Comparison of ENCODE assay signal across 10 cellular contexts in the genomic region with DNA sequence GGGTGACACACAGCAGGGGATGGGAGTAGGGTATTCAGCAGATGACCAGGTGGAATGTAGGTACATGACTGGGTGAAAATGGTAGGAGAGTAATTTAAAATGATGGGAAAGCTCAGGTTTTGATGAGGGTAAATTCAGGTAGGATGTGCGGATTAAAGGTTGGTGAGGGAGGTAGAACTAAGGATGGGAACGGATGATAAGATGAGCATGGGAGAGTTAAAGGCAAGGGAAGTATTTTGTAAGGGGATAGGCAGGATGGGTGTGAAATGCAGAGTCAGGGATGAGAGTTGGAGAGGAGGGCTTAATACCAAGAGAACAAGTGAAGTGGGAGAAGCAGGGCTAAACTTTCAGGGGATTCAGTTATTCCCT. TPM values are rescaled to one million over a fixed set of nuclear protein-coding genes. Genes with fewer than 3 reads are reported as not detected.
DNase-seq lines count a peak whose midpoint lies in the region; ATAC-seq and TF ChIP-seq lines count a peak whose summit lies in the region.
"Had no signal": no experiment of that assay in that cellular context is flagged by ENCODE, and none has a peak within 500 bp of the region (broad histone marks: within the 10 kb centered on the region; RNA-seq: fewer than 3 reads in every experiment).

No MANE protein-coding gene starts in this region.

- TF ChIP-seq POLR2A in transverse colon (IDR thresholded peaks at IDR 0.05), result no peak

- DNase-seq in activated naive CD4-positive, alpha-beta T cell (lab: John Stamatoyannopoulos, UW), result no peak
- no peak for DNase-seq in astrocyte of the cerebellum (ENCODE audit: low read depth)
- DNase-seq in lung (ENCODE audit: low spot score), result no peak
- no peak for DNase-seq in transverse colon
- no peak for DNase-seq in NCI-H2171 (lab: John Stamatoyannopoulos, UW)
- no peak for DNase-seq in stimulated activated CD4-positive, alpha-beta T cell treated with anti-CD3 and anti-CD28 coated beads, Interleukin-2, amount 100 ng/mL, for 48 hours
- DNase-seq in HuH-7.5 (ENCODE audit: low spot score), result no peak
- DNase-seq: T-helper 17 cell had no signal

- H3K27me3 ChIP-seq in lung (ENCODE audit: control insufficient read depth, insufficient read depth) (no peaks in the 10 kb centered on the region), transverse colon (no peaks in the 10 kb centered on the region)

- H3K27ac ChIP-seq in lung (ENCODE audit: low read depth in 1 of 2, low read length in 1 of 2) (peak overlapping the region; percentile 72 to 95), transverse colon (peak overlapping the region; percentile 94 to 98 (median 97))

- H3K4me1 Mint-ChIP-seq in activated naive CD4-positive, alpha-beta T cell treated with anti-CD3 and anti-CD28 coated beads, Interleukin-2, amount 50 U/mL, for 24 hours, result peaks cover 22% of the 10 kb centered on the region

- H3K36me3 ChIP-seq in lung (ENCODE audit: control insufficient read depth in 2 of 2, insufficient read depth in 2 of 2, low read length in 2 of 2) (peaks cover 4 to 7% of the 10 kb centered on the region in 2 donors), transverse colon (peaks cover 0 to 11% (median 4%) of the 10 kb centered on the region in 4 donors)

- H3K4me3 ChIP-seq in astrocyte of the cerebellum (ENCODE audit: low read depth, low read length), result peak overlapping the region; percentile 88
- H3K4me3 ChIP-seq in lung, result peak overlapping the region; percentile 74
- peak overlapping the region in 3 of 4 donors; percentile 74 to 87 (median 83) for H3K4me3 ChIP-seq in transverse colon

- no peak overlapping the region for H3K4me3 Mint-ChIP-seq in activated naive CD4-positive, alpha-beta T cell treated with anti-CD3 and anti-CD28 coated beads, Interleukin-2, amount 50 U/mL, for 24 hours
- H3K4me3 Mint-ChIP-seq: dendritic cell treated with granulocyte-macrophage colony-stimulating factor and Interleukin-4, amounts not matched to agents 40 ng/mL and 50 ng/mL, for 4 days had no signal

- ATAC-seq in lung (ENCODE audit: insufficient read depth, low FRiP score), result no peak
- ATAC-seq: T-helper 17 cell had no signal

- no peaks in the 10 kb centered on the region for H3K9me3 Mint-ChIP-seq in activated naive CD4-positive, alpha-beta T cell treated with anti-CD3 and anti-CD28 coated beads, Interleukin-2, amount 50 U/mL, for 24 hours
- H3K9me3 Mint-ChIP-seq: dendritic cell treated with granulocyte-macrophage colony-stimulating factor and Interleukin-4, amounts not matched to agents 40 ng/mL and 50 ng/mL, for 4 days had no signal

- no peaks in the 10 kb centered on the region for H3K27me3 Mint-ChIP-seq in activated naive CD4-positive, alpha-beta T cell treated with anti-CD3 and anti-CD28 coated beads, Interleukin-2, amount 50 U/mL, for 24 hours
- H3K27me3 Mint-ChIP-seq: dendritic cell treated with granulocyte-macrophage colony-stimulating factor and Interleukin-4, amounts not matched to agents 40 ng/mL and 50 ng/mL, for 4 days; T-helper 17 cell had no signal

- H3K36me3 Mint-ChIP-seq in activated naive CD4-positive, alpha-beta T cell treated with anti-CD3 and anti-CD28 coated beads, Interleukin-2, amount 50 U/mL, for 24 hours, result peaks cover 4% of the 10 kb centered on the region

- H3K9me3 ChIP-seq in lung (ENCODE audit: control insufficient read depth in 2 of 2, insufficient read depth in 1 of 2, low read length in 1 of 2), result no peaks in the 10 kb centered on the region
- H3K9me3 ChIP-seq in transverse colon, result no peaks in the 10 kb centered on the region

- TF ChIP-seq CTCF in astrocyte of the cerebellum (IDR thresholded peaks at IDR 0.05; ENCODE audit: low read depth, low read length, missing control alignments) (no peak), lung (IDR thresholded peaks at IDR 0.05; ENCODE audit: control extremely low read depth, extremely low read depth) (no peak), transverse colon (IDR thresholded peaks at IDR 0.05) (no peak)

- peaks cover 14 to 26% of the 10 kb centered on the region in 2 donors for H3K4me1 ChIP-seq in lung (ENCODE audit: control insufficient read depth in 2 of 2, insufficient read depth in 2 of 2, low read length in 2 of 2)
- H3K4me1 ChIP-seq in transverse colon, result peaks cover 47 to 79% (median 71%) of the 10 kb centered on the region in 4 donors

- H3K27ac Mint-ChIP-seq in activated naive CD4-positive, alpha-beta T cell treated with anti-CD3 and anti-CD28 coated beads, Interleukin-2, amount 50 U/mL, for 24 hours, result peak overlapping the region; percentile 6
- H3K27ac Mint-ChIP-seq: dendritic cell treated with granulocyte-macrophage colony-stimulating factor and Interleukin-4, amounts not matched to agents 40 ng/mL and 50 ng/mL, for 4 days; T-helper 17 cell had no signal

- no peak for TF ChIP-seq EP300 in transverse colon (IDR thresholded peaks at IDR 0.05; ENCODE audit: low read depth)

- in situ Hi-C loops in astrocyte of the cerebellum (cut with HindIII; ENCODE audit: low sequenced_read_pairs) (no loop called here), transverse colon (cut with MboI; ENCODE audit: low pct_ligation_motif_present in 1 of 4, low pct_unique_long_range_greater_than_20kb in 1 of 4, low sequenced_read_pairs in 3 of 4) (loop anchor here in 1 of 4 donors (10.0 kb wide), 1 partner anchor 84 kb away; a partner anchor contains a TSS)

- WGBS in lung, 2 donors, result 65 to 67% methylated on average over 2 of the region's 2 CpGs
- 48 to 64% methylated on average over 2 of the region's 2 CpGs for WGBS in transverse colon (ENCODE audit: low coverage in 1 of 2), 2 donors

- intact Hi-C loops in transverse colon (cut with DNase I; ENCODE audit: low total_unique reads), result no loop called here

RNA-seq across cellular contexts. Expression of a gene that starts 1.5 kb away (rescaled TPM):
- total RNA-seq in lung (100 to 1,000 TPM; 206 to 501 TPM), transverse colon (100 to 1,000 TPM; 158 to 328 (median 177) TPM)
- 100 to 1,000 TPM in 1 of 2 donors, 10 to 100 TPM in 1; 71.5 to 319 TPM for polyA plus RNA-seq in lung

RNA-seq across cellular contexts. Expression of a gene that starts 2.0 kb away (rescaled TPM):
- total RNA-seq in lung (10 to 100 TPM; 25.1 to 43.3 TPM), transverse colon (10 to 100 TPM; 22.4 to 69.7 (median 45.5) TPM)
- polyA plus RNA-seq in lung, result 10 to 100 TPM; 38.7 to 39.0 TPM

RNA-seq across cellular contexts. Expression of a gene that starts 18.6 kb away (rescaled TPM):
- total RNA-seq in lung (10 to 100 TPM; 42.4 to 78.7 TPM), transverse colon (100 to 1,000 TPM; 217 to 709 (median 255) TPM)
- 10 to 100 TPM; 44.2 to 48.2 TPM for polyA plus RNA-seq in lung

RNA-seq across cellular contexts. Expression of a gene that starts 18.6 kb away (rescaled TPM):
- total RNA-seq in lung, result 10 to 100 TPM; 13.0 to 33.2 TPM
- polyA plus RNA-seq in lung, result 10 to 100 TPM; 11.7 to 12.9 TPM
- 10 to 100 TPM; 30.3 to 47.5 (median 43.7) TPM for total RNA-seq in transverse colon

RNA-seq across cellular contexts. Expression of a gene that starts 23.6 kb away (rescaled TPM):
- 1 to 10 TPM in 1 of 2 donors, not detected in 1; 1.6 TPM for total RNA-seq in lung
- polyA plus RNA-seq in lung, result 1 to 10 TPM in 1 of 2 donors, under 1 TPM in 1; 0.62 to 1.2 TPM
- total RNA-seq in transverse colon, result not detected
- total RNA-seq: T-helper 17 cell had no signal
